In the genomic region with DNA sequence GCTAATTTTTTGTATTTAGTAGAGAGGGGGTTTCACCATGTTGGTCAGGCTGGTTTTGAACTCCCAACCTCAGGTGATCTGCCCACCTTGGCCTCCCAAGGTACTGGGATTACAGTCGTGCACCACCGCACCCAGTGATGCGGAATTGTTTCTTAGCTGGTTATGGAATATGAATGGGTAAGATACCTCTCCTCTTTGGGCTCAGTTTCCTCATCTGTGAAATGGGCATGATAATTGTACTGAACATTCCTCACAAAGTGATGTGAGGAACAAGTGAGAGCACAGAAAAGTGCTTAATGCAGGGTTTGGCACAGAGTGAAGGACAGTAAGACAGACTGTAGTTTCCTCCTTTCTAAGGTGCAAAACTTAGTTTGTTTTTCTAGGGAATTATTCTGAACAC, we compare ENCODE assay signal across 1 cellular context.
TF ChIP-seq lines count a peak whose summit lies in the region.

No MANE protein-coding gene starts in this region.

TF ChIP-seq in SK-N-SH, 30 proteins besides CTCF, POLR2A, EP300 and RAD21 (continued from another document):
- TF ChIP-seq, protein P1, sequence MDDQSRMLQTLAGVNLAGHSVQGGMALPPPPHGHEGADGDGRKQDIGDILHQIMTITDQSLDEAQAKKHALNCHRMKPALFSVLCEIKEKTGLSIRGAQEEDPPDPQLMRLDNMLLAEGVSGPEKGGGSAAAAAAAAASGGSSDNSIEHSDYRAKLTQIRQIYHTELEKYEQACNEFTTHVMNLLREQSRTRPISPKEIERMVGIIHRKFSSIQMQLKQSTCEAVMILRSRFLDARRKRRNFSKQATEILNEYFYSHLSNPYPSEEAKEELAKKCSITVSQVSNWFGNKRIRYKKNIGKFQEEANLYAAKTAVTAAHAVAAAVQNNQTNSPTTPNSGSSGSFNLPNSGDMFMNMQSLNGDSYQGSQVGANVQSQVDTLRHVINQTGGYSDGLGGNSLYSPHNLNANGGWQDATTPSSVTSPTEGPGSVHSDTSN (IDR thresholded peaks at IDR 0.05): no peak
- no peak for TF ChIP-seq TEAD4 (IDR thresholded peaks at IDR 0.05; ENCODE audit: borderline replicate concordance, insufficient read depth)
- TF ChIP-seq, protein P2, sequence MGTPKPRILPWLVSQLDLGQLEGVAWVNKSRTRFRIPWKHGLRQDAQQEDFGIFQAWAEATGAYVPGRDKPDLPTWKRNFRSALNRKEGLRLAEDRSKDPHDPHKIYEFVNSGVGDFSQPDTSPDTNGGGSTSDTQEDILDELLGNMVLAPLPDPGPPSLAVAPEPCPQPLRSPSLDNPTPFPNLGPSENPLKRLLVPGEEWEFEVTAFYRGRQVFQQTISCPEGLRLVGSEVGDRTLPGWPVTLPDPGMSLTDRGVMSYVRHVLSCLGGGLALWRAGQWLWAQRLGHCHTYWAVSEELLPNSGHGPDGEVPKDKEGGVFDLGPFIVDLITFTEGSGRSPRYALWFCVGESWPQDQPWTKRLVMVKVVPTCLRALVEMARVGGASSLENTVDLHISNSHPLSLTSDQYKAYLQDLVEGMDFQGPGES (IDR thresholded peaks at IDR 0.05; ENCODE audit: low read depth, low read length): no peak
- TF ChIP-seq, protein P3, sequence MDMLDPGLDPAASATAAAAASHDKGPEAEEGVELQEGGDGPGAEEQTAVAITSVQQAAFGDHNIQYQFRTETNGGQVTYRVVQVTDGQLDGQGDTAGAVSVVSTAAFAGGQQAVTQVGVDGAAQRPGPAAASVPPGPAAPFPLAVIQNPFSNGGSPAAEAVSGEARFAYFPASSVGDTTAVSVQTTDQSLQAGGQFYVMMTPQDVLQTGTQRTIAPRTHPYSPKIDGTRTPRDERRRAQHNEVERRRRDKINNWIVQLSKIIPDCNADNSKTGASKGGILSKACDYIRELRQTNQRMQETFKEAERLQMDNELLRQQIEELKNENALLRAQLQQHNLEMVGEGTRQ (IDR thresholded peaks at IDR 0.05; ENCODE audit: borderline replicate concordance, low read depth, low read length): no peak
- no peak for TF ChIP-seq FOXJ3 (CRISPR knock-in tag; IDR thresholded peaks at IDR 0.05)
- TF ChIP-seq RFX5 (IDR thresholded peaks at IDR 0.05; ENCODE audit: low read length): no peak
- TF ChIP-seq NRF1 (IDR thresholded peaks at IDR 0.05; ENCODE audit: low read depth, low read length): no peak
- TF ChIP-seq NFIC (IDR thresholded peaks at IDR 0.05; ENCODE audit: borderline replicate concordance): no peak
- TF ChIP-seq MEF2A (IDR thresholded peaks at IDR 0.05; ENCODE audit: borderline replicate concordance, low read depth): no peak
